In the genomic region with DNA sequence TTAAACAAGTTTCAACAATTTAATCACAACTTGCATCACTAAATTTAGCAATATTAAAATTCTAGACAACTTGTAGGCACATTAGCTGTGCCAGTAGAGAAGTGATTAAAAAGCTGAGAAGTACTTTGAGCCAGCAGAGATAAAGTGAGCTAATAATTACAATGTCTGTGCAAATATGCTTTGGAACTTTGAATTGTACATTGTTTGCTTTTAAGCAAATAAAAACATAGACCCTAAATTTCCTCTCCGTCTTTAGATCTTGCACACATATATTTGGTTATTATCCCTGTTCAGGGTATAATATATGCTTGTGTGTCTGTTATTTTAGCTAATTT, we compare ENCODE assay signal across 1 cellular context.
TF ChIP-seq lines count a peak whose summit lies in the region.

No MANE protein-coding gene starts in this region.

TF ChIP-seq in HepG2, 621 proteins besides CTCF, POLR2A, EP300 and RAD21 (continued from another document and continues in another):
- TF ChIP-seq, protein P1, sequence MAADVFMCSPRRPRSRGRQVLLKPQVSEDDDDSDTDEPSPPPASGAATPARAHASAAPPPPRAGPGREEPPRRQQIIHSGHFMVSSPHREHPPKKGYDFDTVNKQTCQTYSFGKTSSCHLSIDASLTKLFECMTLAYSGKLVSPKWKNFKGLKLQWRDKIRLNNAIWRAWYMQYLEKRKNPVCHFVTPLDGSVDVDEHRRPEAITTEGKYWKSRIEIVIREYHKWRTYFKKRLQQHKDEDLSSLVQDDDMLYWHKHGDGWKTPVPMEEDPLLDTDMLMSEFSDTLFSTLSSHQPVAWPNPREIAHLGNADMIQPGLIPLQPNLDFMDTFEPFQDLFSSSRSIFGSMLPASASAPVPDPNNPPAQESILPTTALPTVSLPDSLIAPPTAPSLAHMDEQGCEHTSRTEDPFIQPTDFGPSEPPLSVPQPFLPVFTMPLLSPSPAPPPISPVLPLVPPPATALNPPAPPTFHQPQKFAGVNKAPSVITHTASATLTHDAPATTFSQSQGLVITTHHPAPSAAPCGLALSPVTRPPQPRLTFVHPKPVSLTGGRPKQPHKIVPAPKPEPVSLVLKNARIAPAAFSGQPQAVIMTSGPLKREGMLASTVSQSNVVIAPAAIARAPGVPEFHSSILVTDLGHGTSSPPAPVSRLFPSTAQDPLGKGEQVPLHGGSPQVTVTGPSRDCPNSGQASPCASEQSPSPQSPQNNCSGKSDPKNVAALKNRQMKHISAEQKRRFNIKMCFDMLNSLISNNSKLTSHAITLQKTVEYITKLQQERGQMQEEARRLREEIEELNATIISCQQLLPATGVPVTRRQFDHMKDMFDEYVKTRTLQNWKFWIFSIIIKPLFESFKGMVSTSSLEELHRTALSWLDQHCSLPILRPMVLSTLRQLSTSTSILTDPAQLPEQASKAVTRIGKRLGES (CRISPR knock-in tag; IDR thresholded peaks at IDR 0.05; ENCODE audit: borderline replicate concordance): no peak
- no peak for TF ChIP-seq ATF1 (CRISPR knock-in tag; IDR thresholded peaks at IDR 0.05)
- TF ChIP-seq HNRNPUL1 (IDR thresholded peaks at IDR 0.05; ENCODE audit: low read depth, low read length): no peak
- no peak for TF ChIP-seq ZNF44 (CRISPR knock-in tag; IDR thresholded peaks at IDR 0.05)
- 0 out of 2 replicates have a peak, but pooled peaks have one; percentile 7 for TF ChIP-seq CEBPB (IDR thresholded peaks at IDR 0.05; ENCODE audit: borderline replicate concordance, low read depth, low read length)
- no peak for TF ChIP-seq ZBTB7B (CRISPR knock-in tag; IDR thresholded peaks at IDR 0.05)
- 0 out of 2 replicates have a peak, but pooled peaks have one; percentile 14 for TF ChIP-seq LCORL (IDR thresholded peaks at IDR 0.05)
- peak; percentile 12; the same call in 1 of the 2 replicates for TF ChIP-seq LCORL (CRISPR knock-in tag; IDR thresholded peaks at IDR 0.05)
- TF ChIP-seq ZNF749 (CRISPR knock-in tag; IDR thresholded peaks at IDR 0.05; ENCODE audit: borderline replicate concordance): no peak
- no peak for TF ChIP-seq ZNF713 (CRISPR knock-in tag; IDR thresholded peaks at IDR 0.05)
- no peak for TF ChIP-seq ZFX (CRISPR knock-in tag; IDR thresholded peaks at IDR 0.05; ENCODE audit: low read depth)
- TF ChIP-seq PPARG (CRISPR knock-in tag; conservative IDR thresholded peaks at IDR 0.05): 0 out of 2 replicates have a peak, but pooled peaks have one; percentile 41
- no peak for TF ChIP-seq ZNF17 (CRISPR knock-in tag; IDR thresholded peaks at IDR 0.05)
- TF ChIP-seq ATF7 (IDR thresholded peaks at IDR 0.05): no peak
- no peak for TF ChIP-seq ATF7 (CRISPR knock-in tag; IDR thresholded peaks at IDR 0.05)
- no peak for TF ChIP-seq MZF1 (CRISPR knock-in tag; IDR thresholded peaks at IDR 0.05; ENCODE audit: borderline replicate concordance)
- no peak for TF ChIP-seq POLR2AphosphoS5 (IDR thresholded peaks at IDR 0.05; ENCODE audit: low read depth, low read length)
- 0 out of 2 replicates have a peak, but pooled peaks have one; percentile 32 for TF ChIP-seq MIER3 (CRISPR knock-in tag; IDR thresholded peaks at IDR 0.05; ENCODE audit: borderline replicate concordance)
- TF ChIP-seq, protein P2, sequence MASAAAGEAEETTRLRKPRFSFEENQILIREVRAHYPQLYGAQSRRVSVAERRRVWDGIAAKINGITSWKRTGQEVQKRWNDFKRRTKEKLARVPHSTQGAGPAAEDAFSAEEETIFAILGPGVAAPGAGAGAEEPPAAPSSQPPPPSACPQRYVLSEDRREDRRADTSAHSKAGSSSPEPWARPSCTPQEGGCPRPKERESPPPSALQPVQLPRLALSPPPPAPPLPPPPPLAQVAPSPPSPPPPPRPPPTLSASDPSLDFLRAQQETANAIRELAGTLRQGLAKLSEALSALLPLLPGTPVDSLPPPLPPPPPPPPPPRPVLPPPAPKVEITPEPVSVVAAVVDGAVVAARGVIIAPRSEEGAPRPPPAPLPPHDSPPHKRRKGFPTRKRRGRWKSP (CRISPR knock-in tag; IDR thresholded peaks at IDR 0.05): no peak
- TF ChIP-seq KDM2A (CRISPR knock-in tag; IDR thresholded peaks at IDR 0.05; ENCODE audit: borderline replicate concordance, low read depth): no peak
- TF ChIP-seq, protein P3, sequence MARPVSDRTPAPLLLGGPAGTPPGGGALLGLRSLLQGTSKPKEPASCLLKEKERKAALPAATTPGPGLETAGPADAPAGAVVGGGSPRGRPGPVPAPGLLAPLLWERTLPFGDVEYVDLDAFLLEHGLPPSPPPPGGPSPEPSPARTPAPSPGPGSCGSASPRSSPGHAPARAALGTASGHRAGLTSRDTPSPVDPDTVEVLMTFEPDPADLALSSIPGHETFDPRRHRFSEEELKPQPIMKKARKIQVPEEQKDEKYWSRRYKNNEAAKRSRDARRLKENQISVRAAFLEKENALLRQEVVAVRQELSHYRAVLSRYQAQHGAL (CRISPR knock-in tag; IDR thresholded peaks at IDR 0.05; ENCODE audit: not compliant biosample characterization): no peak
- TF ChIP-seq SATB2 (CRISPR knock-in tag; IDR thresholded peaks at IDR 0.05): peak; percentile 83; the same call in 1 of the 2 replicates
- TF ChIP-seq, protein P4, sequence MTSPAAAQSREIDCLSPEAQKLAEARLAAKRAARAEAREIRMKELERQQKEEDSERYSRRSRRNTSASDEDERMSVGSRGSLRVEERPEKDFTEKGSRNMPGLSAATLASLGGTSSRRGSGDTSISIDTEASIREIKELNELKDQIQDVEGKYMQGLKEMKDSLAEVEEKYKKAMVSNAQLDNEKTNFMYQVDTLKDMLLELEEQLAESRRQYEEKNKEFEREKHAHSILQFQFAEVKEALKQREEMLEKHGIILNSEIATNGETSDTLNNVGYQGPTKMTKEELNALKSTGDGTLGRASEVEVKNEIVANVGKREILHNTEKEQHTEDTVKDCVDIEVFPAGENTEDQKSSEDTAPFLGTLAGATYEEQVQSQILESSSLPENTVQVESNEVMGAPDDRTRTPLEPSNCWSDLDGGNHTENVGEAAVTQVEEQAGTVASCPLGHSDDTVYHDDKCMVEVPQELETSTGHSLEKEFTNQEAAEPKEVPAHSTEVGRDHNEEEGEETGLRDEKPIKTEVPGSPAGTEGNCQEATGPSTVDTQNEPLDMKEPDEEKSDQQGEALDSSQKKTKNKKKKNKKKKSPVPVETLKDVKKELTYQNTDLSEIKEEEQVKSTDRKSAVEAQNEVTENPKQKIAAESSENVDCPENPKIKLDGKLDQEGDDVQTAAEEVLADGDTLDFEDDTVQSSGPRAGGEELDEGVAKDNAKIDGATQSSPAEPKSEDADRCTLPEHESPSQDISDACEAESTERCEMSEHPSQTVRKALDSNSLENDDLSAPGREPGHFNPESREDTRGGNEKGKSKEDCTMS (CRISPR knock-in tag; conservative IDR thresholded peaks at IDR 0.05): no peak
- TF ChIP-seq ZNF550 (CRISPR knock-in tag; IDR thresholded peaks at IDR 0.05; ENCODE audit: borderline replicate concordance): no peak
- TF ChIP-seq JARID2 (CRISPR knock-in tag; IDR thresholded peaks at IDR 0.05; ENCODE audit: insufficient replicate concordance): no peak
- no peak for TF ChIP-seq ELF4 (CRISPR knock-in tag; IDR thresholded peaks at IDR 0.05; ENCODE audit: borderline replicate concordance)
- TF ChIP-seq IKZF1 (IDR thresholded peaks at IDR 0.05): no peak
- TF ChIP-seq, protein P5, sequence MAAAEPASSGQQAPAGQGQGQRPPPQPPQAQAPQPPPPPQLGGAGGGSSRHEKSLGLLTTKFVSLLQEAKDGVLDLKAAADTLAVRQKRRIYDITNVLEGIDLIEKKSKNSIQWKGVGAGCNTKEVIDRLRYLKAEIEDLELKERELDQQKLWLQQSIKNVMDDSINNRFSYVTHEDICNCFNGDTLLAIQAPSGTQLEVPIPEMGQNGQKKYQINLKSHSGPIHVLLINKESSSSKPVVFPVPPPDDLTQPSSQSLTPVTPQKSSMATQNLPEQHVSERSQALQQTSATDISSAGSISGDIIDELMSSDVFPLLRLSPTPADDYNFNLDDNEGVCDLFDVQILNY (CRISPR knock-in tag; conservative IDR thresholded peaks at IDR 0.05): no peak
- TF ChIP-seq TEAD2 (CRISPR knock-in tag; IDR thresholded peaks at IDR 0.05): no peak
- no peak for TF ChIP-seq AGO1 (IDR thresholded peaks at IDR 0.05; ENCODE audit: low read depth, low read length, poor library complexity, severe bottlenecking)
- TF ChIP-seq ASH2L (IDR thresholded peaks at IDR 0.05; ENCODE audit: insufficient read length, low read depth, low read length): peak; percentile 78
- TF ChIP-seq SMARCE1 (IDR thresholded peaks at IDR 0.05; ENCODE audit: borderline replicate concordance): no peak
- TF ChIP-seq RXRB (CRISPR knock-in tag; IDR thresholded peaks at IDR 0.05; ENCODE audit: borderline replicate concordance): peak; percentile 67
- TF ChIP-seq SNAPC2 (CRISPR knock-in tag; IDR thresholded peaks at IDR 0.05): no peak
- TF ChIP-seq PHB2 (IDR thresholded peaks at IDR 0.05; ENCODE audit: partially characterized antibody): no peak
- no peak for TF ChIP-seq REPIN1 (CRISPR knock-in tag; IDR thresholded peaks at IDR 0.05; ENCODE audit: borderline replicate concordance, low read depth)
- TF ChIP-seq NCOR1 (IDR thresholded peaks at IDR 0.05; ENCODE audit: borderline replicate concordance, low read length): peak; percentile 72; the same call in 1 of the 2 replicates
- TF ChIP-seq ZNF562 (CRISPR knock-in tag; IDR thresholded peaks at IDR 0.05; ENCODE audit: borderline replicate concordance): no peak
- TF ChIP-seq ZNF614 (CRISPR knock-in tag; IDR thresholded peaks at IDR 0.05; ENCODE audit: borderline replicate concordance): no peak
- no peak for TF ChIP-seq SRSF4 (IDR thresholded peaks at IDR 0.05; ENCODE audit: low read depth, low read length, poor library complexity, severe bottlenecking)
- TF ChIP-seq, protein P6, sequence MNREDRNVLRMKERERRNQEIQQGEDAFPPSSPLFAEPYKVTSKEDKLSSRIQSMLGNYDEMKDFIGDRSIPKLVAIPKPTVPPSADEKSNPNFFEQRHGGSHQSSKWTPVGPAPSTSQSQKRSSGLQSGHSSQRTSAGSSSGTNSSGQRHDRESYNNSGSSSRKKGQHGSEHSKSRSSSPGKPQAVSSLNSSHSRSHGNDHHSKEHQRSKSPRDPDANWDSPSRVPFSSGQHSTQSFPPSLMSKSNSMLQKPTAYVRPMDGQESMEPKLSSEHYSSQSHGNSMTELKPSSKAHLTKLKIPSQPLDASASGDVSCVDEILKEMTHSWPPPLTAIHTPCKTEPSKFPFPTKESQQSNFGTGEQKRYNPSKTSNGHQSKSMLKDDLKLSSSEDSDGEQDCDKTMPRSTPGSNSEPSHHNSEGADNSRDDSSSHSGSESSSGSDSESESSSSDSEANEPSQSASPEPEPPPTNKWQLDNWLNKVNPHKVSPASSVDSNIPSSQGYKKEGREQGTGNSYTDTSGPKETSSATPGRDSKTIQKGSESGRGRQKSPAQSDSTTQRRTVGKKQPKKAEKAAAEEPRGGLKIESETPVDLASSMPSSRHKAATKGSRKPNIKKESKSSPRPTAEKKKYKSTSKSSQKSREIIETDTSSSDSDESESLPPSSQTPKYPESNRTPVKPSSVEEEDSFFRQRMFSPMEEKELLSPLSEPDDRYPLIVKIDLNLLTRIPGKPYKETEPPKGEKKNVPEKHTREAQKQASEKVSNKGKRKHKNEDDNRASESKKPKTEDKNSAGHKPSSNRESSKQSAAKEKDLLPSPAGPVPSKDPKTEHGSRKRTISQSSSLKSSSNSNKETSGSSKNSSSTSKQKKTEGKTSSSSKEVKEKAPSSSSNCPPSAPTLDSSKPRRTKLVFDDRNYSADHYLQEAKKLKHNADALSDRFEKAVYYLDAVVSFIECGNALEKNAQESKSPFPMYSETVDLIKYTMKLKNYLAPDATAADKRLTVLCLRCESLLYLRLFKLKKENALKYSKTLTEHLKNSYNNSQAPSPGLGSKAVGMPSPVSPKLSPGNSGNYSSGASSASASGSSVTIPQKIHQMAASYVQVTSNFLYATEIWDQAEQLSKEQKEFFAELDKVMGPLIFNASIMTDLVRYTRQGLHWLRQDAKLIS (CRISPR knock-in tag; IDR thresholded peaks at IDR 0.05): no peak
- TF ChIP-seq ZNF501 (CRISPR knock-in tag; IDR thresholded peaks at IDR 0.05): no peak
- no peak for TF ChIP-seq POGZ (CRISPR knock-in tag; IDR thresholded peaks at IDR 0.05)
- TF ChIP-seq ZNF432 (CRISPR knock-in tag; IDR thresholded peaks at IDR 0.05; ENCODE audit: borderline replicate concordance): no peak
- no peak for TF ChIP-seq NAIF1 (CRISPR knock-in tag; IDR thresholded peaks at IDR 0.05; ENCODE audit: borderline replicate concordance)
- TF ChIP-seq CC2D1A (CRISPR knock-in tag; IDR thresholded peaks at IDR 0.05): no peak
- no peak for TF ChIP-seq TCF12 (IDR thresholded peaks at IDR 0.05)
- TF ChIP-seq TCF12 (CRISPR knock-in tag; IDR thresholded peaks at IDR 0.05): no peak
- TF ChIP-seq ZNF768 (CRISPR knock-in tag; IDR thresholded peaks at IDR 0.05): no peak
- no peak for TF ChIP-seq ELK4 (CRISPR knock-in tag; IDR thresholded peaks at IDR 0.05; ENCODE audit: borderline replicate concordance)
- TF ChIP-seq HIVEP1 (CRISPR knock-in tag; IDR thresholded peaks at IDR 0.05): no peak
